Comparison of ENCODE assay signal across 8 cellular contexts in the genomic region with DNA sequence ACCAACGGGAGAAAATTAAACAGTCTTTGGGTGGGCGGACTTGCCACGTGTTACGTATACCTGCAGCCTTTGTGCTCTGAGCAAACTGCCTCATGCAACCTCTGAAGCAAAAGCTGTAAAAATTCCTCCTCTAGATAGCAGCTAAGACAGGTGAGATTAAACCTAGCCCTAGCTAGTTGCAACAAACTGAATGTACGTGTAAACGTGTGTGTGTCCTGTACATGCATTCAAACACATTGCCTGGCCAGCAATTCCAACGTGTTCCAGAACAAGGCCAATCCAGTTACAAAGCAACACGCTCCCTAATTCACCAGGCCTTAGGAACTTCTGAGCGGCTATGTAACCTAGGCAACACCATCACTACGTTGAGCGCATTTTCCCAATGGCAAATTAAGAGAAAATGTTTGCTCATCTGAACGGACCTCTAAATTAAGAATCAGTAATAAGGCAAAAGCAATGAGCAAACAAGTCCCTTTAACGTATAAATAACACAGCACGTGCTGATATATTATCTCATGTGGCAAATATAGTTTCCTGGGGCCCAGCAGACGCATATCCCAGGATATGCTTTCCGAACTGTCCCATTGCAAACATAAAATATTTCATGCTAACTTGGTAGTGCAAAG. TPM values are rescaled to one million over a fixed set of nuclear protein-coding genes. Genes with fewer than 3 reads are reported as not detected.
A peak's percentile ranks its signal among the peaks of the same experiment; 100 is the strongest.
DNase-seq lines count a peak whose midpoint lies in the region; ATAC-seq and TF ChIP-seq lines count a peak whose summit lies in the region.

No MANE protein-coding gene starts in this region.

- 6% methylated on average over 15 of the region's 16 CpGs for whole genome bisulfite sequencing in right lobe of liver (ENCODE audit: insufficient coverage, low coverage, low lambda C conversion rate, missing lambda C conversion rate)

- H3K27me3 ChIP-seq in SJCRH30: no peaks in the 10 kb centered on the region
- H3K27me3 ChIP-seq in right lobe of liver: no peaks in the 10 kb centered on the region
- no peaks in the 10 kb centered on the region for H3K27me3 ChIP-seq in subcutaneous abdominal adipose tissue (ENCODE audit: control insufficient read depth in 5 of 5, insufficient read depth in 4 of 5, low read length in 5 of 5)

- H3K27ac ChIP-seq in SJCRH30 (peak overlapping the region; percentile 81), right lobe of liver (peak overlapping the region; percentile 96 to 99 (median 97)), subcutaneous abdominal adipose tissue (ENCODE audit: low read depth, low read length) (peak overlapping the region; percentile 99)

- H3K36me3 ChIP-seq in SJCRH30 (no peaks in the 10 kb centered on the region; the same call in 1 of the 2 replicates), right lobe of liver (peaks cover 0 to 29% (median 14%) of the 10 kb centered on the region in 4 donors), subcutaneous abdominal adipose tissue (ENCODE audit: control insufficient read depth in 5 of 5, insufficient read depth in 5 of 5, low read length in 5 of 5) (peaks cover 20 to 34% (median 23%) of the 10 kb centered on the region in 5 donors)

- peak overlapping the region; percentile 99 for H3K27ac Mint-ChIP-seq in activated naive CD4-positive, alpha-beta T cell treated with anti-CD3 and anti-CD28 coated beads for 36 hours
- peak overlapping the region; percentile 99 for H3K27ac Mint-ChIP-seq in dendritic cell treated with granulocyte-macrophage colony-stimulating factor and Interleukin-4, amounts not matched to agents 40 ng/mL and 50 ng/mL, for 4 days

- TF ChIP-seq CTCF in right lobe of liver (IDR thresholded peaks at IDR 0.05): no peak

- DNase-seq in activated naive CD4-positive, alpha-beta T cell treated with anti-CD3 and anti-CD28 coated beads for 36 hours: no peak
- no peak for DNase-seq in activated naive CD4-positive, alpha-beta T cell treated with anti-CD3 and anti-CD28 coated beads, Interleukin-2, amount 50 U/mL, for 16 hours
- peak; percentile 1 to 20 for DNase-seq in SJCRH30
- DNase-seq in right lobe of liver: no peak

- H3K9me3 ChIP-seq in SJCRH30 (replicated peaks) (no peaks in the 10 kb centered on the region), right lobe of liver (no peaks in the 10 kb centered on the region), subcutaneous abdominal adipose tissue (ENCODE audit: control insufficient read depth in 5 of 5, low read length in 5 of 5) (no peaks in the 10 kb centered on the region)

- H3K9ac ChIP-seq in subcutaneous abdominal adipose tissue (ENCODE audit: low read length in 5 of 5): peak overlapping the region; percentile 91 to 98 (median 96)

- H3K9me3 Mint-ChIP-seq in activated naive CD4-positive, alpha-beta T cell treated with anti-CD3 and anti-CD28 coated beads for 36 hours: no peaks in the 10 kb centered on the region
- H3K9me3 Mint-ChIP-seq in dendritic cell treated with granulocyte-macrophage colony-stimulating factor and Interleukin-4, amounts not matched to agents 40 ng/mL and 50 ng/mL, for 4 days: no peaks in the 10 kb centered on the region

- CTCF ChIA-PET in activated naive CD4-positive, alpha-beta T cell treated with anti-CD3 and anti-CD28 coated beads for 36 hours (lab: Charles Lee): interaction anchor here (0.6 kb wide), 1 partner anchor 12 kb away, joined by 3 read pairs; no protein-coding TSS in a partner anchor

- H3K36me3 Mint-ChIP-seq in activated naive CD4-positive, alpha-beta T cell treated with anti-CD3 and anti-CD28 coated beads for 36 hours (ENCODE audit: low read depth): peaks cover 38% of the 10 kb centered on the region
- H3K36me3 Mint-ChIP-seq in dendritic cell treated with granulocyte-macrophage colony-stimulating factor and Interleukin-4, amounts not matched to agents 40 ng/mL and 50 ng/mL, for 4 days (ENCODE audit: low read depth): peaks cover 57% of the 10 kb centered on the region

- H3K4me1 Mint-ChIP-seq in activated naive CD4-positive, alpha-beta T cell treated with anti-CD3 and anti-CD28 coated beads for 36 hours (ENCODE audit: low read depth): peaks cover 41% of the 10 kb centered on the region
- peaks cover 30% of the 10 kb centered on the region for H3K4me1 Mint-ChIP-seq in dendritic cell treated with granulocyte-macrophage colony-stimulating factor and Interleukin-4, amounts not matched to agents 40 ng/mL and 50 ng/mL, for 4 days (ENCODE audit: low read depth)

- H3K4me3 ChIP-seq in SJCRH30: peak overlapping the region; percentile 84
- H3K4me3 ChIP-seq in right lobe of liver: peak overlapping the region; percentile 76 to 92 (median 76)
- H3K4me3 ChIP-seq in subcutaneous abdominal adipose tissue (ENCODE audit: low read depth in 1 of 5, low read length in 5 of 5): peak overlapping the region; percentile 80 to 95 (median 92)

- peak; percentile 1 for ATAC-seq in HG03097 (IDR thresholded peaks at IDR 0.05; ENCODE audit: low FRiP score, unreplicated experiment)
- ATAC-seq in right lobe of liver: peak; percentile 49 to 65 (median 60)
- no peak for ATAC-seq in GM21619 (IDR thresholded peaks at IDR 0.05; ENCODE audit: unreplicated experiment)

- H3K4me1 ChIP-seq in SJCRH30 (no peaks in the 10 kb centered on the region), right lobe of liver (peaks cover 0 to 10% (median 3%) of the 10 kb centered on the region in 4 donors), subcutaneous abdominal adipose tissue (ENCODE audit: control insufficient read depth in 5 of 5, insufficient read depth in 5 of 5, low read length in 5 of 5) (peaks cover 3 to 22% (median 18%) of the 10 kb centered on the region in 5 donors)

- TF ChIP-seq POLR2A in right lobe of liver (IDR thresholded peaks at IDR 0.05): no peak

- no peaks in the 10 kb centered on the region for H3K27me3 Mint-ChIP-seq in activated naive CD4-positive, alpha-beta T cell treated with anti-CD3 and anti-CD28 coated beads for 36 hours (ENCODE audit: low read depth)
- no peaks in the 10 kb centered on the region for H3K27me3 Mint-ChIP-seq in dendritic cell treated with granulocyte-macrophage colony-stimulating factor and Interleukin-4, amounts not matched to agents 40 ng/mL and 50 ng/mL, for 4 days

- intact Hi-C loops in activated naive CD4-positive, alpha-beta T cell treated with anti-CD3 and anti-CD28 coated beads for 36 hours (cut with micrococcal nuclease): loop anchor here (1.0 to 5.0 kb wide), 3 partner anchors 89 to 452 kb away; no protein-coding TSS in a partner anchor
- intact Hi-C loops in dendritic cell treated with granulocyte-macrophage colony-stimulating factor and Interleukin-4, amounts not matched to agents 40 ng/mL and 50 ng/mL, for 4 days (cut with micrococcal nuclease): loop anchor here (2.0 to 5.0 kb wide), 4 partner anchors 44 to 456 kb away; no protein-coding TSS in a partner anchor
- intact Hi-C loops in right lobe of liver (cut with DNase I): loop anchor here in 1 of 2 donors (10.0 kb wide), 1 partner anchor 122 kb away; no protein-coding TSS in a partner anchor

- peak overlapping the region; percentile 98 for H3K4me3 Mint-ChIP-seq in activated naive CD4-positive, alpha-beta T cell treated with anti-CD3 and anti-CD28 coated beads for 36 hours
- H3K4me3 Mint-ChIP-seq in dendritic cell treated with granulocyte-macrophage colony-stimulating factor and Interleukin-4, amounts not matched to agents 40 ng/mL and 50 ng/mL, for 4 days: peak overlapping the region; percentile 95

RNA-seq across cellular contexts. Expression of gene PPID, which starts 0.8 kb away (rescaled TPM):
- total RNA-seq in activated naive CD4-positive, alpha-beta T cell treated with anti-CD3 and anti-CD28 coated beads for 36 hours: 10 to 100 TPM; 55.4 to 55.6 TPM
- total RNA-seq in SJCRH30 (2014; rRNA removed; shearing (Covaris generic)): 26.2 and 26.9 TPM in 2 replicates
- 10 to 100 TPM; 12.6 to 31.4 (median 18.5) TPM for total RNA-seq in right lobe of liver

RNA-seq across cellular contexts. Expression of gene FNIP2, which starts 46.4 kb away (rescaled TPM):
- 10 to 100 TPM; 10.1 to 11.3 TPM for total RNA-seq in activated naive CD4-positive, alpha-beta T cell treated with anti-CD3 and anti-CD28 coated beads for 36 hours
- total RNA-seq in SJCRH30 (2014; rRNA removed; shearing (Covaris generic)): 15.9 and 18.4 TPM in 2 replicates
- total RNA-seq in right lobe of liver: 10 to 100 TPM; 34.2 to 67.4 (median 37.8) TPM

RNA-seq across cellular contexts. Expression of gene ETFDH, which starts 50.3 kb away (rescaled TPM):
- total RNA-seq in activated naive CD4-positive, alpha-beta T cell treated with anti-CD3 and anti-CD28 coated beads for 36 hours: 10 to 100 TPM; 35.4 to 36.8 TPM
- 6.1 and 8.9 TPM in 2 replicates for total RNA-seq in SJCRH30 (2014; rRNA removed; shearing (Covaris generic))
- 100 to 1,000 TPM; 100 to 146 (median 127) TPM for total RNA-seq in right lobe of liver

RNA-seq across cellular contexts. Expression of gene C4orf46, which starts 50.7 kb away (rescaled TPM):
- 10 to 100 TPM; 18.9 to 20.9 TPM for total RNA-seq in activated naive CD4-positive, alpha-beta T cell treated with anti-CD3 and anti-CD28 coated beads for 36 hours
- 26.4 and 29.1 TPM in 2 replicates for total RNA-seq in SJCRH30 (2014; rRNA removed; shearing (Covaris generic))
- total RNA-seq in right lobe of liver: 1 to 10 TPM in 2 of 6 experiments, under 1 TPM in 4; 0.54 to 2.8 (median 0.92) TPM

Comparison
In these comparisons a context has a peak if more than half of its experiments do, and no peak if none do; other contexts are left out.
1. DNase-seq: peak in SJCRH30 (2 of 2); none in activated naive CD4-positive, alpha-beta T cell treated with anti-CD3 and anti-CD28 coated beads for 36 hours (single experiment), activated naive CD4-positive, alpha-beta T cell treated with anti-CD3 and anti-CD28 coated beads, Interleukin-2, amount 50 U/mL, for 16 hours (single experiment) and right lobe of liver (0 of 3).
2. Peak in every context shown above with its lines, with median percentiles within 50 percentile points of each other: H3K27ac ChIP-seq and H3K4me3 ChIP-seq.